23 cellular contexts compared by ENCODE assay signal in genomic region chr3:175356899-175357324, GRCh38.
DNase-seq lines count a peak whose midpoint lies in the region; ATAC-seq and TF ChIP-seq lines count a peak whose summit lies in the region.
"Had no signal": no experiment of that assay in that cellular context is flagged by ENCODE, and none has a peak within 500 bp of the region (broad histone marks: within the 10 kb centered on the region; RNA-seq: fewer than 3 reads in every experiment).

No MANE protein-coding gene starts in this region.

- dilution Hi-C loops in mammary epithelial cell (cut with HindIII; ENCODE audit: low sequenced_read_pairs) = no loop called here

- no peak overlapping the region for H3K4me3 ChIP-seq in AG09309 (ENCODE audit: control insufficient read depth, low read depth, low read length)
- no peak overlapping the region for H3K4me3 ChIP-seq in choroid plexus epithelial cell (ENCODE audit: low read depth, low read length)
- H3K4me3 ChIP-seq in mammary epithelial cell (replicated peaks in 1 of 3; ENCODE audit: insufficient read depth in 1 of 3, low read depth in 2 of 3, low read length in 3 of 3) = no peak overlapping the region

- H3K4me1 ChIP-seq in mammary epithelial cell (ENCODE audit: insufficient read depth, low read length) = no peaks in the 10 kb centered on the region
- H3K4me1 ChIP-seq: parathyroid adenoma had no signal

- DNase-seq in AG09309 (ENCODE audit: low read depth) (peak; percentile 23), H4 (ENCODE audit: low spot score) (peak; percentile 15), choroid plexus epithelial cell (ENCODE audit: low read depth) (peak; percentile 16), left lobe of liver (ENCODE audit: low spot score) (no peak), NCI-H1417 treated with DMSO at 0.1 percent for 48 hours (lab: John Stamatoyannopoulos, UW) (no peak), NCI-H187 treated with DMSO at 0.1 percent for 48 hours (lab: John Stamatoyannopoulos, UW) (no peak), mammary epithelial cell (no peak)
- DNase-seq: activated CD4-positive, alpha-beta memory T cell treated with anti-CD3 and anti-CD28 coated beads for 36 hours; activated naive CD4-positive, alpha-beta T cell treated with anti-CD3 and anti-CD28 coated beads for 36 hours; activated T-cell treated with anti-CD3 and anti-CD28 coated beads, Interleukin-2, amount 50 U/mL, for 4 hours; aorta; CD4-positive, CD25-positive, alpha-beta regulatory T cell; effector memory CD8-positive, alpha-beta T cell; foreskin melanocyte; kidney; naive thymus-derived CD8-positive, alpha-beta T cell; NCI-H1105; NCI-H526; SIG-M5; stimulated activated CD4-positive, alpha-beta T cell treated with anti-CD3 and anti-CD28 coated beads, Interleukin-4, amount 100 ng/mL, for 1 hour had no signal

- in situ Hi-C loops in mammary epithelial cell (cut with MboI; ENCODE audit: low sequenced_read_pairs in 2 of 2) = no loop called here

- no peaks in the 10 kb centered on the region for H3K79me2 ChIP-seq in mammary epithelial cell (ENCODE audit: insufficient read depth, low read length)
- H3K79me2 ChIP-seq: parathyroid adenoma had no signal

- H3K9ac ChIP-seq in mammary epithelial cell (ENCODE audit: insufficient read depth, low read length) = no peak overlapping the region
- H3K9ac ChIP-seq: parathyroid adenoma had no signal

- no peaks in the 10 kb centered on the region for H3K9me3 ChIP-seq in mammary epithelial cell (replicated peaks; ENCODE audit: insufficient read depth, low read length)

- no TSS peak for BruUV-seq in mammary epithelial cell (replicated peaks; lab: Mats Ljungman, UMichigan)

- WGBS in mammary epithelial cell (ENCODE audit: low coverage, missing lambda C conversion rate) = 70% methylated on average over 3 of the region's 3 CpGs

- no peak overlapping the region for H3K4me2 ChIP-seq in mammary epithelial cell (ENCODE audit: insufficient read depth, low read depth, low read length)

- H2AFZ ChIP-seq in mammary epithelial cell (ENCODE audit: low read depth, low read length) = no peak overlapping the region
- H2AFZ ChIP-seq: parathyroid adenoma had no signal

- CTCF ChIA-PET in mammary epithelial cell (lab: Charles Lee; ENCODE audit: low non-redundant PET) = no interaction called here

- no peak overlapping the region for H3K27ac ChIP-seq in mammary epithelial cell (ENCODE audit: insufficient read depth, low read depth, low read length)
- H3K27ac ChIP-seq: parathyroid adenoma had no signal

- no peaks in the 10 kb centered on the region for H3K27me3 ChIP-seq in mammary epithelial cell (ENCODE audit: insufficient read depth, low read length)

- TF ChIP-seq CTCF in AG09309 (IDR thresholded peaks at IDR 0.05; ENCODE audit: control insufficient read depth, insufficient read depth, low read depth, low read length, missing control alignments) (no peak), choroid plexus epithelial cell (conservative IDR thresholded peaks at IDR 0.05; ENCODE audit: low read depth, low read length) (no peak), mammary epithelial cell (conservative IDR thresholded peaks at IDR 0.05 in 1 of 2, IDR thresholded peaks at IDR 0.05 in 1 of 2; ENCODE audit: extremely low read depth in 1 of 2, insufficient read depth in 1 of 2, low read depth in 1 of 2, low read length in 2 of 2) (no peak)

- ATAC-seq in left lobe of liver (peak; percentile 80), GM18868 (IDR thresholded peaks at IDR 0.05; ENCODE audit: unreplicated experiment) (no peak)
- ATAC-seq: activated T-cell treated with anti-CD3 and anti-CD28 coated beads, Interleukin-2, amount 50 U/mL, for 4 hours; effector memory CD8-positive, alpha-beta T cell; naive thymus-derived CD8-positive, alpha-beta T cell; WTC11 had no signal

- H3K36me3 ChIP-seq in mammary epithelial cell (ENCODE audit: insufficient read depth, low read length) = no peaks in the 10 kb centered on the region

- intact Hi-C loops in mammary epithelial cell (cut with micrococcal nuclease) = no loop called here

- H4K20me1 ChIP-seq in mammary epithelial cell (ENCODE audit: insufficient read depth, low read length) = no peaks in the 10 kb centered on the region

Comparison
In these comparisons a context has a peak if more than half of its experiments do, and no peak if none do; other contexts are left out.
1. DNase-seq: peak in AG09309 (single experiment), H4 (single experiment) and choroid plexus epithelial cell (single experiment); none in left lobe of liver (single experiment), NCI-H1417 treated with DMSO at 0.1 percent for 48 hours (single experiment), NCI-H187 treated with DMSO at 0.1 percent for 48 hours (single experiment) and mammary epithelial cell (single experiment).